In the genomic region with DNA sequence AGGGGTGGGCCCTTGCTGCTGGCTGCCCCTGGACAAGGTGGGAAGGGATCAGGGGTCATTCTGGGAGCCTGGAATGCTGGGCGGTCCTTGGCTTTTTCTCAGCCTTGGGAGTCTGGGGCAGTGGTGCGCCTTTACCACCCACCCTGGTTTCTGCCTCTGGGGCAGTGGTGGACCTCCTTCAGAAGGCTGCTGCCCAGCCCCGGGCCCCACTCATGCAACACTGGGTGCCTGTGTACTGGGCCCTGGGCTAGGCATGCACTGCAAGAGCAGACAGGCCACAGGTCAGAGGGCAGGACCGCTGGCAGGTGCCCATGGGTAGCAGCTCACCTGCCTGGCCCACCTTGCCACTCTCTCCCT, we compare ENCODE assay signal across 2 cellular contexts.
TF ChIP-seq lines count a peak whose summit lies in the region.

No MANE protein-coding gene starts in this region.

TF ChIP-seq in SK-N-SH, 30 proteins besides CTCF, POLR2A, EP300 and RAD21 (continued from another document):
- TF ChIP-seq, protein P1, sequence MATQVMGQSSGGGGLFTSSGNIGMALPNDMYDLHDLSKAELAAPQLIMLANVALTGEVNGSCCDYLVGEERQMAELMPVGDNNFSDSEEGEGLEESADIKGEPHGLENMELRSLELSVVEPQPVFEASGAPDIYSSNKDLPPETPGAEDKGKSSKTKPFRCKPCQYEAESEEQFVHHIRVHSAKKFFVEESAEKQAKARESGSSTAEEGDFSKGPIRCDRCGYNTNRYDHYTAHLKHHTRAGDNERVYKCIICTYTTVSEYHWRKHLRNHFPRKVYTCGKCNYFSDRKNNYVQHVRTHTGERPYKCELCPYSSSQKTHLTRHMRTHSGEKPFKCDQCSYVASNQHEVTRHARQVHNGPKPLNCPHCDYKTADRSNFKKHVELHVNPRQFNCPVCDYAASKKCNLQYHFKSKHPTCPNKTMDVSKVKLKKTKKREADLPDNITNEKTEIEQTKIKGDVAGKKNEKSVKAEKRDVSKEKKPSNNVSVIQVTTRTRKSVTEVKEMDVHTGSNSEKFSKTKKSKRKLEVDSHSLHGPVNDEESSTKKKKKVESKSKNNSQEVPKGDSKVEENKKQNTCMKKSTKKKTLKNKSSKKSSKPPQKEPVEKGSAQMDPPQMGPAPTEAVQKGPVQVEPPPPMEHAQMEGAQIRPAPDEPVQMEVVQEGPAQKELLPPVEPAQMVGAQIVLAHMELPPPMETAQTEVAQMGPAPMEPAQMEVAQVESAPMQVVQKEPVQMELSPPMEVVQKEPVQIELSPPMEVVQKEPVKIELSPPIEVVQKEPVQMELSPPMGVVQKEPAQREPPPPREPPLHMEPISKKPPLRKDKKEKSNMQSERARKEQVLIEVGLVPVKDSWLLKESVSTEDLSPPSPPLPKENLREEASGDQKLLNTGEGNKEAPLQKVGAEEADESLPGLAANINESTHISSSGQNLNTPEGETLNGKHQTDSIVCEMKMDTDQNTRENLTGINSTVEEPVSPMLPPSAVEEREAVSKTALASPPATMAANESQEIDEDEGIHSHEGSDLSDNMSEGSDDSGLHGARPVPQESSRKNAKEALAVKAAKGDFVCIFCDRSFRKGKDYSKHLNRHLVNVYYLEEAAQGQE (IDR thresholded peaks at IDR 0.05; ENCODE audit: low read depth, low read length): no peak
- no peak for TF ChIP-seq TCF12 (IDR thresholded peaks at IDR 0.05)
- TF ChIP-seq USF1 (IDR thresholded peaks at IDR 0.05; ENCODE audit: borderline replicate concordance, low read depth): no peak
- TF ChIP-seq, protein P2, sequence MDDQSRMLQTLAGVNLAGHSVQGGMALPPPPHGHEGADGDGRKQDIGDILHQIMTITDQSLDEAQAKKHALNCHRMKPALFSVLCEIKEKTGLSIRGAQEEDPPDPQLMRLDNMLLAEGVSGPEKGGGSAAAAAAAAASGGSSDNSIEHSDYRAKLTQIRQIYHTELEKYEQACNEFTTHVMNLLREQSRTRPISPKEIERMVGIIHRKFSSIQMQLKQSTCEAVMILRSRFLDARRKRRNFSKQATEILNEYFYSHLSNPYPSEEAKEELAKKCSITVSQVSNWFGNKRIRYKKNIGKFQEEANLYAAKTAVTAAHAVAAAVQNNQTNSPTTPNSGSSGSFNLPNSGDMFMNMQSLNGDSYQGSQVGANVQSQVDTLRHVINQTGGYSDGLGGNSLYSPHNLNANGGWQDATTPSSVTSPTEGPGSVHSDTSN (IDR thresholded peaks at IDR 0.05): no peak
TF ChIP-seq in SK-N-SH: peak in this region for 0.

TF ChIP-seq in SK-N-SH treated with all-trans-retinoic acid at 6 μM for 48 hours, 23 proteins besides CTCF, POLR2A, EP300 and RAD21 (continued from another document):
- TF ChIP-seq, protein P3, sequence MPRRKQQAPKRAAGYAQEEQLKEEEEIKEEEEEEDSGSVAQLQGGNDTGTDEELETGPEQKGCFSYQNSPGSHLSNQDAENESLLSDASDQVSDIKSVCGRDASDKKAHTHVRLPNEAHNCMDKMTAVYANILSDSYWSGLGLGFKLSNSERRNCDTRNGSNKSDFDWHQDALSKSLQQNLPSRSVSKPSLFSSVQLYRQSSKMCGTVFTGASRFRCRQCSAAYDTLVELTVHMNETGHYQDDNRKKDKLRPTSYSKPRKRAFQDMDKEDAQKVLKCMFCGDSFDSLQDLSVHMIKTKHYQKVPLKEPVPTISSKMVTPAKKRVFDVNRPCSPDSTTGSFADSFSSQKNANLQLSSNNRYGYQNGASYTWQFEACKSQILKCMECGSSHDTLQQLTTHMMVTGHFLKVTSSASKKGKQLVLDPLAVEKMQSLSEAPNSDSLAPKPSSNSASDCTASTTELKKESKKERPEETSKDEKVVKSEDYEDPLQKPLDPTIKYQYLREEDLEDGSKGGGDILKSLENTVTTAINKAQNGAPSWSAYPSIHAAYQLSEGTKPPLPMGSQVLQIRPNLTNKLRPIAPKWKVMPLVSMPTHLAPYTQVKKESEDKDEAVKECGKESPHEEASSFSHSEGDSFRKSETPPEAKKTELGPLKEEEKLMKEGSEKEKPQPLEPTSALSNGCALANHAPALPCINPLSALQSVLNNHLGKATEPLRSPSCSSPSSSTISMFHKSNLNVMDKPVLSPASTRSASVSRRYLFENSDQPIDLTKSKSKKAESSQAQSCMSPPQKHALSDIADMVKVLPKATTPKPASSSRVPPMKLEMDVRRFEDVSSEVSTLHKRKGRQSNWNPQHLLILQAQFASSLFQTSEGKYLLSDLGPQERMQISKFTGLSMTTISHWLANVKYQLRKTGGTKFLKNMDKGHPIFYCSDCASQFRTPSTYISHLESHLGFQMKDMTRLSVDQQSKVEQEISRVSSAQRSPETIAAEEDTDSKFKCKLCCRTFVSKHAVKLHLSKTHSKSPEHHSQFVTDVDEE (CRISPR knock-in tag; IDR thresholded peaks at IDR 0.05): no peak
- TF ChIP-seq OSR1 (CRISPR knock-in tag; IDR thresholded peaks at IDR 0.05): no peak
- TF ChIP-seq ZNF565 (CRISPR knock-in tag; conservative IDR thresholded peaks at IDR 0.05; ENCODE audit: low read depth): no peak
- no peak for TF ChIP-seq ZFP3 (CRISPR knock-in tag; IDR thresholded peaks at IDR 0.05)
- no peak for TF ChIP-seq TOX (CRISPR knock-in tag; IDR thresholded peaks at IDR 0.05; ENCODE audit: borderline replicate concordance)
- no peak for TF ChIP-seq GLIS3 (CRISPR knock-in tag; IDR thresholded peaks at IDR 0.05)
- no peak for TF ChIP-seq PPARA (CRISPR knock-in tag; IDR thresholded peaks at IDR 0.05; ENCODE audit: borderline replicate concordance)
- TF ChIP-seq CSRNP3 (CRISPR knock-in tag; IDR thresholded peaks at IDR 0.05): no peak
- no peak for TF ChIP-seq ISL1 (CRISPR knock-in tag; IDR thresholded peaks at IDR 0.05)
- TF ChIP-seq PATZ1 (CRISPR knock-in tag; IDR thresholded peaks at IDR 0.05; ENCODE audit: borderline replicate concordance): no peak
